9 cellular contexts compared by ENCODE assay signal in genomic region chr11:118921929-118922744, GRCh38. TPM values are rescaled to one million over a fixed set of nuclear protein-coding genes. Genes with fewer than 3 reads are reported as not detected.
A peak's percentile ranks its signal among the peaks of the same experiment; 100 is the strongest.
DNase-seq lines count a peak whose midpoint lies in the region; ATAC-seq and TF ChIP-seq lines count a peak whose summit lies in the region.
"Had no signal": no experiment of that assay in that cellular context is flagged by ENCODE, and none has a peak within 500 bp of the region (broad histone marks: within the 10 kb centered on the region; RNA-seq: fewer than 3 reads in every experiment).

No MANE protein-coding gene starts in this region.

- no peak for DNase-seq in CD8-positive, alpha-beta T cell
- no peak for DNase-seq in NT2/D1 (ENCODE audit: low read depth, low spot score)
- DNase-seq in medulla oblongata (ENCODE audit: extremely low spot score): peak; percentile 57
- DNase-seq in ureter (ENCODE audit: low spot score): peak; percentile 85
- no peak for DNase-seq in NCI-H748 treated with DMSO at 0.1 percent for 48 hours (lab: John Stamatoyannopoulos, UW)

- H3K4me1 Mint-ChIP-seq in CD8-positive, alpha-beta T cell (ENCODE audit: low read depth): peaks cover 56% of the 10 kb centered on the region

- TF ChIP-seq CTCF in CD8-positive, alpha-beta T cell (IDR thresholded peaks at IDR 0.05): no peak

- no peaks in the 10 kb centered on the region for H3K9me3 Mint-ChIP-seq in CD8-positive, alpha-beta T cell

- peaks cover 56% of the 10 kb centered on the region for H3K36me3 Mint-ChIP-seq in CD8-positive, alpha-beta T cell
- H3K36me3 Mint-ChIP-seq: IgD-negative memory B cell had no signal

- H3K27ac Mint-ChIP-seq in CD8-positive, alpha-beta T cell: peak overlapping the region; percentile 99

- H3K36me3 ChIP-seq in CD8-positive, alpha-beta T cell (ENCODE audit: insufficient read depth, low read length): no peaks in the 10 kb centered on the region
- H3K36me3 ChIP-seq in NT2/D1 (ENCODE audit: insufficient read depth, insufficient read length, low read length) (peaks cover 10% of the 10 kb centered on the region), ectodermal cell (ENCODE audit: control insufficient read depth, insufficient read depth, low read length) (no peaks in the 10 kb centered on the region)

- H3K9me3 ChIP-seq in CD8-positive, alpha-beta T cell (ENCODE audit: low read length): no peaks in the 10 kb centered on the region
- H3K9me3 ChIP-seq in NT2/D1 (ENCODE audit: insufficient read depth, low read length): no peaks in the 10 kb centered on the region
- no peaks in the 10 kb centered on the region for H3K9me3 ChIP-seq in ectodermal cell (ENCODE audit: control insufficient read depth, low read length)

- POLR2A ChIA-PET in CD8-positive, alpha-beta T cell (lab: Charles Lee): interaction anchor here (1.0 to 5.9 kb wide), 6 partner anchors 10 to 132 kb away, joined by 3 to 201 read pairs (median 8); partner anchors contain the start of gene DDX6

- peak overlapping the region; percentile 95 for H3K4me3 ChIP-seq in CD8-positive, alpha-beta T cell (ENCODE audit: low read depth, low read length)
- H3K4me3 ChIP-seq in NT2/D1 (ENCODE audit: insufficient read length, low read depth) (peak overlapping the region; percentile 32), ectodermal cell (ENCODE audit: insufficient read depth, low read depth, low read length) (peak overlapping the region; percentile 18)

- 46 to 48% methylated on average over 20 of the region's 20 CpGs for WGBS in ectodermal cell, 2 experiments

- CTCF ChIA-PET in CD8-positive, alpha-beta T cell (lab: Charles Lee): interaction anchor here (0.6 to 2.7 kb wide), 8 partner anchors 14 to 233 kb away, joined by 3 to 10 read pairs (median 4); partner anchors contain the start of genes DDX6 and UPK2

- ATAC-seq in CD8-positive, alpha-beta T cell: no peak
- ATAC-seq in GM18498 (IDR thresholded peaks at IDR 0.05; ENCODE audit: unreplicated experiment) (no peak), GM21360 (IDR thresholded peaks at IDR 0.05; ENCODE audit: unreplicated experiment) (no peak)

- peak overlapping the region; percentile 88 for H3K27ac ChIP-seq in CD8-positive, alpha-beta T cell (ENCODE audit: low read depth, low read length)
- peak overlapping the region; percentile 61 for H3K27ac ChIP-seq in ectodermal cell (ENCODE audit: insufficient read depth, low read depth, low read length, poor library complexity, severe bottlenecking)

- peaks cover 47% of the 10 kb centered on the region for H3K4me1 ChIP-seq in CD8-positive, alpha-beta T cell (ENCODE audit: insufficient read depth, low read length)
- H3K4me1 ChIP-seq in NT2/D1 (ENCODE audit: insufficient read depth, insufficient read length) (peaks cover 31% of the 10 kb centered on the region), ectodermal cell (ENCODE audit: control insufficient read depth, insufficient read depth, low read length) (peaks cover 64% of the 10 kb centered on the region)

- no peaks in the 10 kb centered on the region for H3K27me3 Mint-ChIP-seq in CD8-positive, alpha-beta T cell (ENCODE audit: low read depth)

- no peaks in the 10 kb centered on the region for H3K27me3 ChIP-seq in CD8-positive, alpha-beta T cell (ENCODE audit: insufficient read depth, low read length)
- H3K27me3 ChIP-seq in NT2/D1 (ENCODE audit: insufficient read depth, insufficient read length) (peaks cover 9% of the 10 kb centered on the region), ectodermal cell (ENCODE audit: control insufficient read depth, insufficient read depth, low read length, poor library complexity, severe bottlenecking) (no peaks in the 10 kb centered on the region)

- peak overlapping the region; percentile 100 for H3K4me3 Mint-ChIP-seq in CD8-positive, alpha-beta T cell

- peak overlapping the region; percentile 76 for H3K9ac ChIP-seq in NT2/D1 (ENCODE audit: insufficient read length, low read depth)

- intact Hi-C loops in CD8-positive, alpha-beta T cell (cut with DNase I, micrococcal nuclease): loop anchor here in 1 of 2 experiments (1.0 kb wide), 1 partner anchor 8 kb away; no protein-coding TSS in a partner anchor

RNA-seq across cellular contexts. Expression of gene BCL9L, which starts 3.6 kb away (rescaled TPM):
- total RNA-seq in CD8-positive, alpha-beta T cell: 100 to 1,000 TPM; 437 to 439 TPM
- polyA plus RNA-seq in ectodermal cell (2013, experiment 1 of 4): 32.7 TPM
- 39.1 TPM for polyA plus RNA-seq in ectodermal cell (2013, experiment 2 of 4)
- 25.6 TPM for polyA plus RNA-seq in ectodermal cell (2013, experiment 3 of 4)
- 28.2 TPM for polyA plus RNA-seq in ectodermal cell (2013, experiment 4 of 4)
- total RNA-seq in ureter: 87.8 TPM

RNA-seq across cellular contexts. Expression of gene UPK2, which starts 34.0 kb away (rescaled TPM):
- total RNA-seq in CD8-positive, alpha-beta T cell: not detected
- polyA plus RNA-seq in ectodermal cell (2013, experiment 1 of 4): not detected
- polyA plus RNA-seq in ectodermal cell (2013, experiment 2 of 4): not detected
- not detected for polyA plus RNA-seq in ectodermal cell (2013, experiment 3 of 4)
- polyA plus RNA-seq in ectodermal cell (2013, experiment 4 of 4): 0.69 TPM
- 240 TPM for total RNA-seq in ureter
- polyA plus RNA-seq: IgD-negative memory B cell had no signal

RNA-seq across cellular contexts. Expression of gene CXCR5, which starts 38.4 kb away (rescaled TPM):
- total RNA-seq in CD8-positive, alpha-beta T cell: 1 to 10 TPM; 7.6 to 8.0 TPM
- not detected for polyA plus RNA-seq in ectodermal cell (2013, experiment 1 of 4)
- polyA plus RNA-seq in ectodermal cell (2013, experiment 2 of 4): not detected
- polyA plus RNA-seq in ectodermal cell (2013, experiment 3 of 4): not detected
- polyA plus RNA-seq in ectodermal cell (2013, experiment 4 of 4): not detected
- total RNA-seq in ureter: not detected

RNA-seq across cellular contexts. Expression of gene FOXR1, which starts 49.4 kb away (rescaled TPM):
- total RNA-seq in CD8-positive, alpha-beta T cell: not detected
- not detected for polyA plus RNA-seq in ectodermal cell (2013, experiment 1 of 4)
- not detected for polyA plus RNA-seq in ectodermal cell (2013, experiment 2 of 4)
- polyA plus RNA-seq in ectodermal cell (2013, experiment 3 of 4): not detected
- polyA plus RNA-seq in ectodermal cell (2013, experiment 4 of 4): not detected
- not detected for total RNA-seq in ureter
- polyA plus RNA-seq: IgD-negative memory B cell had no signal

Comparison
In these comparisons a context has a peak if more than half of its experiments do, and no peak if none do; other contexts are left out.
1. DNase-seq: peak in medulla oblongata (single experiment) and ureter (single experiment); none in CD8-positive, alpha-beta T cell (0 of 7), NT2/D1 (single experiment) and NCI-H748 treated with DMSO at 0.1 percent for 48 hours (single experiment).
2. H3K4me3 ChIP-seq: peak in every context shown above with its lines; median percentile 95 in CD8-positive, alpha-beta T cell; 32 in NT2/D1; 18 in ectodermal cell.
3. RNA of gene UPK2, which starts 34.0 kb away (total RNA-seq): 240 TPM in ureter (single experiment); not detected in CD8-positive, alpha-beta T cell; every median in the first group is over 100 times any median in the second.